1 cellular context compared by ENCODE assay signal in genomic region chr10:79127151-79127961, GRCh38.
TF ChIP-seq lines count a peak whose summit lies in the region.

No MANE protein-coding gene starts in this region.

TF ChIP-seq in HepG2, 621 proteins besides CTCF, POLR2A, EP300 and RAD21 (continued from another document and continues in another):
- TF ChIP-seq ZNF318 (CRISPR knock-in tag; IDR thresholded peaks at IDR 0.05) (no peak), ZNF367 (CRISPR knock-in tag; IDR thresholded peaks at IDR 0.05; ENCODE audit: borderline replicate concordance) (no peak), MXD1 (CRISPR knock-in tag; IDR thresholded peaks at IDR 0.05) (no peak), NFIB (CRISPR knock-in tag; IDR thresholded peaks at IDR 0.05; ENCODE audit: borderline replicate concordance) (no peak), NONO (IDR thresholded peaks at IDR 0.05) (no peak), NONO (CRISPR knock-in tag; conservative IDR thresholded peaks at IDR 0.05) (no peak), DBP (CRISPR knock-in tag; IDR thresholded peaks at IDR 0.05; ENCODE audit: not compliant biosample characterization) (no peak), ZNF205 (CRISPR knock-in tag; IDR thresholded peaks at IDR 0.05) (no peak), ZMYM2 (CRISPR knock-in tag; IDR thresholded peaks at IDR 0.05) (no peak), ZNF616 (CRISPR knock-in tag; IDR thresholded peaks at IDR 0.05; ENCODE audit: low read depth) (no peak), ZNF142 (CRISPR knock-in tag; IDR thresholded peaks at IDR 0.05) (no peak), NR2F6 (IDR thresholded peaks at IDR 0.05) (peak; percentile 49; the same call in 1 of the 2 replicates), NR2F6 (CRISPR knock-in tag; IDR thresholded peaks at IDR 0.05) (peak; percentile 39; the same call in 1 of the 2 replicates), FOXK2 (IDR thresholded peaks at IDR 0.05) (no peak), SNAPC4 (CRISPR knock-in tag; IDR thresholded peaks at IDR 0.05) (no peak), ZNF496 (CRISPR knock-in tag; IDR thresholded peaks at IDR 0.05; ENCODE audit: insufficient replicate concordance) (no peak), GMEB1 (CRISPR knock-in tag; IDR thresholded peaks at IDR 0.05; ENCODE audit: borderline replicate concordance) (no peak), NFATC3 (CRISPR knock-in tag; IDR thresholded peaks at IDR 0.05) (no peak), ZNF747 (CRISPR knock-in tag; IDR thresholded peaks at IDR 0.05; ENCODE audit: borderline replicate concordance) (no peak), AHR (CRISPR knock-in tag; IDR thresholded peaks at IDR 0.05) (no peak), ZNF780A (CRISPR knock-in tag; IDR thresholded peaks at IDR 0.05) (no peak), KLF12 (CRISPR knock-in tag; IDR thresholded peaks at IDR 0.05; ENCODE audit: borderline replicate concordance) (no peak), DMAP1 (CRISPR knock-in tag; IDR thresholded peaks at IDR 0.05) (no peak), MAF1 (CRISPR knock-in tag; IDR thresholded peaks at IDR 0.05; ENCODE audit: borderline replicate concordance) (no peak), TEAD3 (CRISPR knock-in tag; optimal IDR thresholded peaks at IDR 0.05; ENCODE audit: borderline replicate concordance) (peak; percentile 43), ZNF652 (CRISPR knock-in tag; IDR thresholded peaks at IDR 0.05; ENCODE audit: borderline replicate concordance, low read depth) (no peak), SALL2 (CRISPR knock-in tag; IDR thresholded peaks at IDR 0.05) (no peak), JDP2 (CRISPR knock-in tag; IDR thresholded peaks at IDR 0.05; ENCODE audit: borderline replicate concordance) (no peak), IRX3 (CRISPR knock-in tag; IDR thresholded peaks at IDR 0.05; ENCODE audit: borderline replicate concordance, low read depth) (no peak), ATAD3A (CRISPR knock-in tag; IDR thresholded peaks at IDR 0.05) (no peak), ZNF362 (CRISPR knock-in tag; IDR thresholded peaks at IDR 0.05; ENCODE audit: borderline replicate concordance) (no peak)
